ENCODE assay signal across 16 cellular contexts in genomic region chr4:159145318-159146006, GRCh38.
"Had no signal": no experiment of that assay in that cellular context is flagged by ENCODE, and none has a peak within 500 bp of the region (broad histone marks: within the 10 kb centered on the region; RNA-seq: fewer than 3 reads in every experiment).

No MANE protein-coding gene starts in this region.

- H3K4me1 ChIP-seq: colonic mucosa had no signal

- H3K9me3 ChIP-seq: colonic mucosa, lower lobe of right lung, thyroid gland had no signal

- H3K36me3 ChIP-seq: cardiac muscle cell, colonic mucosa, lower lobe of right lung, thyroid gland had no signal

- ATAC-seq: activated CD8-positive, alpha-beta T cell treated with anti-CD3 and anti-CD28 coated beads for 36 hours; activated T-helper 17 cell treated with anti-CD3 and anti-CD28 coated beads, Interleukin-2, amount 50 U/mL, for 72 hours; lower lobe of right lung; natural killer cell treated with Interleukin-12 subunit alpha and Interleukin-12 subunit beta and Interleukin-15 and Interleukin-18, amount 100 ng/mL, for 72 hours; stimulated activated naive B cell treated with anti-CD40 and anti-IgM and Interleukin-4, amounts not matched to agents 10 μg/mL and 1 μg/mL and 100 μg/mL, for 72 hours had no signal

- DNase-seq: activated CD4-positive, alpha-beta T cell treated with anti-CD3 and anti-CD28 coated beads, Interleukin-2, amount 10 ng/mL, durations not matched to agents 24 days and 14 days; activated CD8-positive, alpha-beta T cell treated with anti-CD3 and anti-CD28 coated beads for 36 hours; activated naive CD4-positive, alpha-beta T cell; activated naive CD8-positive, alpha-beta T cell treated with anti-CD3 and anti-CD28 coated beads for 36 hours; activated T-cell treated with anti-CD3 and anti-CD28 coated beads, Interleukin-2, amount 50 U/mL, for 1 hour; amniotic stem cell; colonic mucosa; endodermal cell; lower lobe of right lung; stimulated activated naive B cell treated with anti-CD40 and anti-IgM and Interleukin-4, amounts not matched to agents 10 μg/mL and 1 μg/mL and 100 μg/mL, for 72 hours; thyroid gland had no signal

- H3K4me3 ChIP-seq: cardiac muscle cell, colonic mucosa, lower lobe of right lung, thyroid gland had no signal

- H3K27me3 ChIP-seq: cardiac muscle cell, colonic mucosa, thyroid gland had no signal

- H3K27me3 Mint-ChIP-seq: activated CD4-positive, alpha-beta T cell treated with anti-CD3 and anti-CD28 coated beads, Interleukin-2, amount 10 ng/mL, durations not matched to agents 24 days and 14 days; activated naive CD8-positive, alpha-beta T cell treated with anti-CD3 and anti-CD28 coated beads for 36 hours; activated T-helper 17 cell treated with anti-CD3 and anti-CD28 coated beads, Interleukin-2, amount 50 U/mL, for 72 hours; natural killer cell treated with Interleukin-12 subunit alpha and Interleukin-12 subunit beta and Interleukin-15 and Interleukin-18, amount 100 ng/mL, for 72 hours; stimulated activated naive B cell treated with anti-CD40 and anti-IgM and Interleukin-4, amounts not matched to agents 10 μg/mL and 1 μg/mL and 100 μg/mL, for 72 hours had no signal

- FAIRE-seq: urothelium cell line had no signal

- H3K36me3 Mint-ChIP-seq: activated naive CD8-positive, alpha-beta T cell treated with anti-CD3 and anti-CD28 coated beads for 36 hours; natural killer cell treated with Interleukin-12 subunit alpha and Interleukin-12 subunit beta and Interleukin-15 and Interleukin-18, amount 100 ng/mL, for 72 hours; stimulated activated naive B cell treated with anti-CD40 and anti-IgM and Interleukin-4, amounts not matched to agents 10 μg/mL and 1 μg/mL and 100 μg/mL, for 72 hours had no signal

- H3K27ac ChIP-seq: cardiac muscle cell, colonic mucosa, lower lobe of right lung, thyroid gland had no signal

- H3K4me3 Mint-ChIP-seq: activated CD4-positive, alpha-beta T cell treated with anti-CD3 and anti-CD28 coated beads, Interleukin-2, amount 10 ng/mL, durations not matched to agents 24 days and 14 days; activated CD8-positive, alpha-beta T cell treated with anti-CD3 and anti-CD28 coated beads for 36 hours; activated naive CD8-positive, alpha-beta T cell treated with anti-CD3 and anti-CD28 coated beads for 36 hours; activated T-helper 17 cell treated with anti-CD3 and anti-CD28 coated beads, Interleukin-2, amount 50 U/mL, for 72 hours; endodermal cell; natural killer cell treated with Interleukin-12 subunit alpha and Interleukin-12 subunit beta and Interleukin-15 and Interleukin-18, amount 100 ng/mL, for 72 hours; stimulated activated naive B cell treated with anti-CD40 and anti-IgM and Interleukin-4, amounts not matched to agents 10 μg/mL and 1 μg/mL and 100 μg/mL, for 72 hours; T-helper 2 cell treated with Interferon-gamma antibody and Interleukin-4, amounts not matched to agents 5 μg/mL and 100 μg/mL, for 36 hours had no signal

- H3K9me3 Mint-ChIP-seq: activated CD4-positive, alpha-beta T cell treated with anti-CD3 and anti-CD28 coated beads, Interleukin-2, amount 10 ng/mL, durations not matched to agents 24 days and 14 days; activated CD8-positive, alpha-beta T cell treated with anti-CD3 and anti-CD28 coated beads for 36 hours; activated naive CD8-positive, alpha-beta T cell treated with anti-CD3 and anti-CD28 coated beads for 36 hours; activated T-helper 17 cell treated with anti-CD3 and anti-CD28 coated beads, Interleukin-2, amount 50 U/mL, for 72 hours; endodermal cell; natural killer cell treated with Interleukin-12 subunit alpha and Interleukin-12 subunit beta and Interleukin-15 and Interleukin-18, amount 100 ng/mL, for 72 hours; stimulated activated naive B cell treated with anti-CD40 and anti-IgM and Interleukin-4, amounts not matched to agents 10 μg/mL and 1 μg/mL and 100 μg/mL, for 72 hours; T-helper 2 cell treated with Interferon-gamma antibody and Interleukin-4, amounts not matched to agents 5 μg/mL and 100 μg/mL, for 36 hours had no signal

- H3K27ac Mint-ChIP-seq: activated CD4-positive, alpha-beta T cell treated with anti-CD3 and anti-CD28 coated beads, Interleukin-2, amount 10 ng/mL, durations not matched to agents 24 days and 14 days; activated CD8-positive, alpha-beta T cell treated with anti-CD3 and anti-CD28 coated beads for 36 hours; activated naive CD8-positive, alpha-beta T cell treated with anti-CD3 and anti-CD28 coated beads for 36 hours; activated T-helper 17 cell treated with anti-CD3 and anti-CD28 coated beads, Interleukin-2, amount 50 U/mL, for 72 hours; endodermal cell; natural killer cell treated with Interleukin-12 subunit alpha and Interleukin-12 subunit beta and Interleukin-15 and Interleukin-18, amount 100 ng/mL, for 72 hours; stimulated activated naive B cell treated with anti-CD40 and anti-IgM and Interleukin-4, amounts not matched to agents 10 μg/mL and 1 μg/mL and 100 μg/mL, for 72 hours; T-helper 2 cell treated with Interferon-gamma antibody and Interleukin-4, amounts not matched to agents 5 μg/mL and 100 μg/mL, for 36 hours had no signal
